ENCODE assay signal across 32 cellular contexts in genomic region chr1:80973101-80973500, GRCh38.
"Had no signal": no experiment of that assay in that cellular context is flagged by ENCODE, and none has a peak within 500 bp of the region (broad histone marks: within the 10 kb centered on the region; RNA-seq: fewer than 3 reads in every experiment).

No MANE protein-coding gene starts in this region.

- H3K27ac ChIP-seq: adrenal gland, ascending aorta, body of pancreas, brain microvascular endothelial cell, breast epithelium, cardiac muscle cell had no signal

- H3K4me3 ChIP-seq: adrenal gland, ascending aorta, body of pancreas, breast epithelium, cardiac muscle cell had no signal

- H3K27me3 ChIP-seq: adrenal gland, ascending aorta, body of pancreas, brain microvascular endothelial cell, breast epithelium, cardiac muscle cell had no signal

- ATAC-seq: activated naive CD4-positive, alpha-beta T cell treated with anti-CD3 and anti-CD28 coated beads, Interleukin-2, amount 50 U/mL, for 72 hours; activated naive CD8-positive, alpha-beta T cell treated with anti-CD3 and anti-CD28 coated beads, Interleukin-2, amount 50 U/mL, for 24 hours; activated T-cell treated with anti-CD3 and anti-CD28 coated beads, Interleukin-2, amount 50 U/mL, for 4 hours; activated T-cell treated with anti-CD3 and anti-CD28 coated beads, Interleukin-2, amount 50 U/mL, for 72 hours; activated T-helper 17 cell treated with anti-CD3 and anti-CD28 coated beads, Interleukin-2, amount 50 U/mL, for 72 hours; body of pancreas had no signal

- H3K4me1 ChIP-seq: adrenal gland, ascending aorta, body of pancreas, breast epithelium had no signal

- DNase-seq: activated effector memory CD4-positive, alpha-beta T cell treated with anti-CD3 and anti-CD28 coated beads, Interleukin-2, amount 50 U/mL, for 16 hours; activated effector memory CD4-positive, alpha-beta T cell treated with Interleukin-2 at 50 U/mL for 16 hours; activated gamma-delta T cell; activated gamma-delta T cell treated with Interleukin-2 at 50 U/mL for 16 hours; activated naive CD4-positive, alpha-beta T cell; activated naive CD4-positive, alpha-beta T cell treated with anti-CD3 and anti-CD28 coated beads for 36 hours; activated naive CD4-positive, alpha-beta T cell treated with anti-CD3 and anti-CD28 coated beads, Interleukin-2, amount 10 ng/mL, durations not matched to agents 7 days and 5 days; activated naive CD4-positive, alpha-beta T cell treated with anti-CD3 and anti-CD28 coated beads, Interleukin-2, amount 50 U/mL, for 16 hours; activated naive CD4-positive, alpha-beta T cell treated with Interleukin-2 at 50 U/mL for 16 hours; activated naive CD8-positive, alpha-beta T cell treated with anti-CD3 and anti-CD28 coated beads for 36 hours; activated naive CD8-positive, alpha-beta T cell treated with anti-CD3 and anti-CD28 coated beads, Interleukin-2, amount 10 ng/mL, durations not matched to agents 7 days and 5 days; activated naive CD8-positive, alpha-beta T cell treated with anti-CD3 and anti-CD28 coated beads, Interleukin-2, amount 50 U/mL, for 24 hours; activated T-cell treated with anti-CD3 and anti-CD28 coated beads, Interleukin-2, amount 50 U/mL, for 1 hour; activated T-cell treated with anti-CD3 and anti-CD28 coated beads, Interleukin-2, amount 50 U/mL, for 24 hours; activated T-cell treated with anti-CD3 and anti-CD28 coated beads, Interleukin-2, amount 50 U/mL, for 4 hours; activated T-cell treated with anti-CD3 and anti-CD28 coated beads, Interleukin-2, amount 50 U/mL, for 48 hours; activated T-cell treated with anti-CD3 and anti-CD28 coated beads, Interleukin-2, amount 50 U/mL, for 72 hours; adrenal gland; amniotic stem cell; amygdala; anterior cingulate cortex; aorta; body of pancreas; brain microvascular endothelial cell; caudate nucleus; central memory CD4-positive, alpha-beta T cell; cerebellar nuclear complex had no signal

- H3K9me3 ChIP-seq: adrenal gland, ascending aorta, body of pancreas, breast epithelium had no signal

- H3K36me3 ChIP-seq: adrenal gland, ascending aorta, brain microvascular endothelial cell, breast epithelium, cardiac muscle cell had no signal
